ENCODE assay signal across 2 cellular contexts in genomic region chr12:98530068-98530467, GRCh38.
TF ChIP-seq lines count a peak whose summit lies in the region.

No MANE protein-coding gene starts in this region.

TF ChIP-seq in IMR-90, 13 proteins besides CTCF, POLR2A, EP300 and RAD21:
- no peak for TF ChIP-seq ELK1 (IDR thresholded peaks at IDR 0.05; ENCODE audit: borderline replicate concordance, low read depth, low read length)
- no peak for TF ChIP-seq MAZ (IDR thresholded peaks at IDR 0.05; ENCODE audit: borderline replicate concordance, low read depth, low read length)
- TF ChIP-seq NFE2L2 (IDR thresholded peaks at IDR 0.05; ENCODE audit: low read depth, low read length): no peak
- TF ChIP-seq MAFK (IDR thresholded peaks at IDR 0.05; ENCODE audit: low read depth, low read length): no peak
TF ChIP-seq in IMR-90: peak in this region for 0.

TF ChIP-seq in HepG2, 621 proteins besides CTCF, POLR2A, EP300 and RAD21:
- TF ChIP-seq LBX2 (CRISPR knock-in tag; IDR thresholded peaks at IDR 0.05; ENCODE audit: borderline replicate concordance): no peak
- no peak for TF ChIP-seq ZNF30 (CRISPR knock-in tag; IDR thresholded peaks at IDR 0.05)
- peak; percentile 82 for TF ChIP-seq ZNF121 (CRISPR knock-in tag; IDR thresholded peaks at IDR 0.05)
- no peak for TF ChIP-seq DPF2 (CRISPR knock-in tag; IDR thresholded peaks at IDR 0.05; ENCODE audit: borderline replicate concordance, low read depth)
- no peak for TF ChIP-seq GATAD1 (CRISPR knock-in tag; IDR thresholded peaks at IDR 0.05)
- no peak for TF ChIP-seq BATF2 (CRISPR knock-in tag; IDR thresholded peaks at IDR 0.05)
- no peak for TF ChIP-seq BRF2 (CRISPR knock-in tag; IDR thresholded peaks at IDR 0.05)
- peak; percentile 97 for TF ChIP-seq ZNF3 (CRISPR knock-in tag; IDR thresholded peaks at IDR 0.05)
- no peak for TF ChIP-seq SIX4 (CRISPR knock-in tag; IDR thresholded peaks at IDR 0.05)
- TF ChIP-seq ZNF7 (CRISPR knock-in tag; IDR thresholded peaks at IDR 0.05): no peak
- TF ChIP-seq CREB1 (IDR thresholded peaks at IDR 0.05): no peak
- TF ChIP-seq CREB1 (CRISPR knock-in tag; IDR thresholded peaks at IDR 0.05): no peak
TF ChIP-seq in HepG2: peak in this region for 2.
